In genomic region chr12:100201604-100202423, GRCh38 we compare ENCODE assay signal across 1 cellular context.
TF ChIP-seq lines count a peak whose summit lies in the region.

No MANE protein-coding gene starts in this region.

TF ChIP-seq in SK-N-SH, 30 proteins besides CTCF, POLR2A, EP300 and RAD21 (continued from another document):
- TF ChIP-seq REST (IDR thresholded peaks at IDR 0.05; ENCODE audit: low read depth, low read length) (no peak), POLR2AphosphoS5 (IDR thresholded peaks at IDR 0.05; ENCODE audit: low read depth, low read length) (no peak), FOXM1 (IDR thresholded peaks at IDR 0.05; ENCODE audit: low read depth) (no peak)
